ENCODE assay signal across 7 cellular contexts in genomic region chr6:26329763-26330511, GRCh38. TPM values are rescaled to one million over a fixed set of nuclear protein-coding genes. Genes with fewer than 3 reads are reported as not detected.
DNase-seq lines count a peak whose midpoint lies in the region; ATAC-seq and TF ChIP-seq lines count a peak whose summit lies in the region.

No MANE protein-coding gene starts in this region.

- no peak for TF ChIP-seq CTCF in endothelial cell (IDR thresholded peaks at IDR 0.05; ENCODE audit: unreplicated experiment)

- peaks cover 25% of the 10 kb centered on the region for H3K4me1 Mint-ChIP-seq in endothelial cell (ENCODE audit: unreplicated experiment)

- no peak overlapping the region for H3K27ac Mint-ChIP-seq in endothelial cell (ENCODE audit: unreplicated experiment)

- peak overlapping the region; percentile 55 for H3K4me3 ChIP-seq in skeletal muscle cell (ENCODE audit: low read depth, low read length)

- peak; percentile 50 to 51 for ATAC-seq in activated CD4-positive, CD25-positive, alpha-beta regulatory T cell treated with anti-CD3 and anti-CD28 coated beads, Interleukin-2, amount 50 U/mL, for 24 hours
- no peak for ATAC-seq in HG02938 (IDR thresholded peaks at IDR 0.05; ENCODE audit: unreplicated experiment)

- no peaks in the 10 kb centered on the region for H3K36me3 Mint-ChIP-seq in endothelial cell (ENCODE audit: low read depth, unreplicated experiment)

- H3K27me3 Mint-ChIP-seq in endothelial cell (ENCODE audit: unreplicated experiment) = peaks cover 23% of the 10 kb centered on the region

- H3K9me3 Mint-ChIP-seq in endothelial cell (ENCODE audit: unreplicated experiment) = no peaks in the 10 kb centered on the region

- DNase-seq in H4 (ENCODE audit: low spot score) (peak; percentile 56), NCI-H2171 (lab: John Stamatoyannopoulos, UW) (peak; percentile 47), endothelial cell (ENCODE audit: low spot score) (peak; percentile 49), skeletal muscle cell (ENCODE audit: low read depth) (no peak), NCI-H1048 (lab: John Stamatoyannopoulos, UW) (no peak)

- peak overlapping the region; percentile 80 for H3K4me3 Mint-ChIP-seq in endothelial cell (ENCODE audit: unreplicated experiment)

RNA-seq across cellular contexts. Expression of gene BTN3A2, which starts 35.1 kb away (rescaled TPM):
- total RNA-seq in H4 (2014; rRNA removed; shearing (Covaris generic)) = 29.6 and 32.0 TPM in 2 replicates
- total RNA-seq in endothelial cell (ENCODE audit: unreplicated experiment) = 8.2 TPM

RNA-seq across cellular contexts. Expression of gene BTN2A2, which starts 53.0 kb away (rescaled TPM):
- 3.6 and 6.2 TPM in 2 replicates for total RNA-seq in H4 (2014; rRNA removed; shearing (Covaris generic))
- total RNA-seq in endothelial cell (ENCODE audit: unreplicated experiment) = 19.3 TPM

Comparison
In these comparisons a context has a peak if more than half of its experiments do, and no peak if none do; other contexts are left out.
1. DNase-seq: peak in H4 (single experiment), NCI-H2171 (single experiment) and endothelial cell (single experiment); none in skeletal muscle cell (single experiment) and NCI-H1048 (single experiment).